Comparison of ENCODE assay signal across 24 cellular contexts in genomic region chr11:1519028-1519736, GRCh38.
"Had no signal": no experiment of that assay in that cellular context is flagged by ENCODE, and none has a peak within 500 bp of the region (broad histone marks: within the 10 kb centered on the region; RNA-seq: fewer than 3 reads in every experiment).

No MANE protein-coding gene starts in this region.

- H3K36me3 Mint-ChIP-seq: activated naive CD4-positive, alpha-beta T cell treated with anti-CD3 and anti-CD28 coated beads, Interleukin-2, amount 10 ng/mL, durations not matched to agents 7 days and 5 days; natural killer cell treated with Interleukin-12 subunit alpha and Interleukin-12 subunit beta and Interleukin-15 and Interleukin-18, amount 100 ng/mL, for 72 hours; stimulated activated memory B cell treated with anti-CD40 and anti-IgM and Interleukin-4, amounts not matched to agents 10 μg/mL and 1 μg/mL and 100 μg/mL, for 72 hours had no signal

- ATAC-seq: activated CD4-positive, alpha-beta T cell treated with anti-CD3 and anti-CD28 coated beads for 36 hours; foreskin keratinocyte; left lung; natural killer cell treated with Interleukin-12 subunit alpha and Interleukin-12 subunit beta and Interleukin-15 and Interleukin-18, amount 100 ng/mL, for 72 hours; right lobe of liver; stimulated activated memory B cell treated with anti-CD40 and anti-IgM and Interleukin-4, amounts not matched to agents 10 μg/mL and 1 μg/mL and 100 μg/mL, for 72 hours had no signal

- H3K9me3 Mint-ChIP-seq: activated B cell treated with CpG ODN at 0.5 μM for 24 hours; activated naive CD4-positive, alpha-beta T cell treated with anti-CD3 and anti-CD28 coated beads, Interleukin-2, amount 10 ng/mL, durations not matched to agents 7 days and 5 days; natural killer cell treated with Interleukin-12 subunit alpha and Interleukin-12 subunit beta and Interleukin-15 and Interleukin-18, amount 100 ng/mL, for 72 hours; stimulated activated memory B cell treated with anti-CD40 and anti-IgM and Interleukin-4, amounts not matched to agents 10 μg/mL and 1 μg/mL and 100 μg/mL, for 72 hours; T-helper 1 cell treated with Interleukin-12 subunit alpha and Interleukin-12 subunit beta and Interleukin-4 antibody, amounts not matched to agents 30 μg/mL and 1 μg/mL, for 36 hours had no signal

- H3K27ac Mint-ChIP-seq: activated B cell treated with CpG ODN at 0.5 μM for 24 hours; activated CD4-positive, alpha-beta T cell treated with anti-CD3 and anti-CD28 coated beads for 36 hours; activated naive CD4-positive, alpha-beta T cell treated with anti-CD3 and anti-CD28 coated beads, Interleukin-2, amount 10 ng/mL, durations not matched to agents 7 days and 5 days; natural killer cell treated with Interleukin-12 subunit alpha and Interleukin-12 subunit beta and Interleukin-15 and Interleukin-18, amount 100 ng/mL, for 72 hours; stimulated activated memory B cell treated with anti-CD40 and anti-IgM and Interleukin-4, amounts not matched to agents 10 μg/mL and 1 μg/mL and 100 μg/mL, for 72 hours; T-helper 1 cell treated with Interleukin-12 subunit alpha and Interleukin-12 subunit beta and Interleukin-4 antibody, amounts not matched to agents 30 μg/mL and 1 μg/mL, for 36 hours had no signal

- H3K4me3 ChIP-seq: left lung, right lobe of liver, skin epidermis, stomach, suprapubic skin, tibial nerve had no signal

- H3K27me3 ChIP-seq: foreskin keratinocyte, left lung, right lobe of liver, stomach, suprapubic skin, tibial nerve had no signal

- H3K27ac ChIP-seq: foreskin keratinocyte, left lung, parathyroid adenoma, right lobe of liver, skin epidermis, stomach, suprapubic skin, tibial nerve had no signal

- H3K4me1 ChIP-seq: parathyroid adenoma had no signal

- H3K4me3 Mint-ChIP-seq: activated B cell treated with CpG ODN at 0.5 μM for 24 hours; activated CD4-positive, alpha-beta T cell treated with anti-CD3 and anti-CD28 coated beads for 36 hours; activated naive CD4-positive, alpha-beta T cell treated with anti-CD3 and anti-CD28 coated beads, Interleukin-2, amount 10 ng/mL, durations not matched to agents 7 days and 5 days; natural killer cell treated with Interleukin-12 subunit alpha and Interleukin-12 subunit beta and Interleukin-15 and Interleukin-18, amount 100 ng/mL, for 72 hours; stimulated activated memory B cell treated with anti-CD40 and anti-IgM and Interleukin-4, amounts not matched to agents 10 μg/mL and 1 μg/mL and 100 μg/mL, for 72 hours; T-helper 1 cell treated with Interleukin-12 subunit alpha and Interleukin-12 subunit beta and Interleukin-4 antibody, amounts not matched to agents 30 μg/mL and 1 μg/mL, for 36 hours had no signal

- H3K9ac ChIP-seq: parathyroid adenoma had no signal

- DNase-seq: activated B cell treated with CpG ODN at 0.5 μM for 24 hours; activated CD4-positive, alpha-beta T cell treated with anti-CD3 and anti-CD28 coated beads for 36 hours; activated CD4-positive, alpha-beta T cell treated with anti-CD3 and anti-CD28 coated beads, Interleukin-2, amount 50 U/mL, for 4 hours; activated CD8-positive, alpha-beta memory T cell treated with anti-CD3 and anti-CD28 coated beads for 24 hours; activated CD8-positive, alpha-beta memory T cell treated with anti-CD3 and anti-CD28 coated beads, Interleukin-2, amount 50 U/mL, for 48 hours; activated effector memory CD4-positive, alpha-beta T cell treated with anti-CD3 and anti-CD28 coated beads, Interleukin-2, amount 50 U/mL, for 16 hours; activated naive CD4-positive, alpha-beta T cell treated with anti-CD3 and anti-CD28 coated beads, Interleukin-2, amount 10 ng/mL, durations not matched to agents 7 days and 5 days; activated T-cell treated with anti-CD3 and anti-CD28 coated beads, Interleukin-2, amount 50 U/mL, for 48 hours; amygdala; dermis blood vessel endothelial cell; effector CD8-positive, alpha-beta T cell; foreskin keratinocyte; midbrain; stimulated activated CD4-positive, alpha-beta T cell treated with anti-CD3 and anti-CD28 coated beads, Interleukin-1b, Interleukin-23, amount 100 ng/mL, for 48 hours; stomach had no signal

- H3K27me3 Mint-ChIP-seq: activated B cell treated with CpG ODN at 0.5 μM for 24 hours; activated CD4-positive, alpha-beta T cell treated with anti-CD3 and anti-CD28 coated beads for 36 hours; activated naive CD4-positive, alpha-beta T cell treated with anti-CD3 and anti-CD28 coated beads, Interleukin-2, amount 10 ng/mL, durations not matched to agents 7 days and 5 days; natural killer cell treated with Interleukin-12 subunit alpha and Interleukin-12 subunit beta and Interleukin-15 and Interleukin-18, amount 100 ng/mL, for 72 hours; stimulated activated memory B cell treated with anti-CD40 and anti-IgM and Interleukin-4, amounts not matched to agents 10 μg/mL and 1 μg/mL and 100 μg/mL, for 72 hours had no signal

- H3K36me3 ChIP-seq: left lung, right lobe of liver, stomach, suprapubic skin had no signal

- H3K9me3 ChIP-seq: left lung, right lobe of liver, stomach, suprapubic skin, tibial nerve had no signal
